In genomic region chr1:21886486-21887215, GRCh38 we compare ENCODE assay signal across 12 cellular contexts.
"Had no signal": no experiment of that assay in that cellular context is flagged by ENCODE, and none has a peak within 500 bp of the region (broad histone marks: within the 10 kb centered on the region; RNA-seq: fewer than 3 reads in every experiment).

No MANE protein-coding gene starts in this region.

- H3K27me3 ChIP-seq: cardiac muscle cell, ovary, transverse colon had no signal

- H3K4me1 Mint-ChIP-seq: stimulated activated memory B cell treated with anti-CD40 and anti-IgM and Interleukin-4, amounts not matched to agents 10 μg/mL and 1 μg/mL and 100 μg/mL, for 72 hours; T-cell had no signal

- H3K36me3 ChIP-seq: ovary had no signal

- H3K4me1 ChIP-seq: transverse colon had no signal

- H3K27ac Mint-ChIP-seq: activated CD8-positive, alpha-beta T cell treated with anti-CD3 and anti-CD28 coated beads for 36 hours; endodermal cell; stimulated activated memory B cell treated with anti-CD40 and anti-IgM and Interleukin-4, amounts not matched to agents 10 μg/mL and 1 μg/mL and 100 μg/mL, for 72 hours; T-cell had no signal

- H3K9me3 ChIP-seq: ovary, transverse colon had no signal

- H3K27ac ChIP-seq: cardiac muscle cell, ovary, transverse colon had no signal

- H3K36me3 Mint-ChIP-seq: stimulated activated memory B cell treated with anti-CD40 and anti-IgM and Interleukin-4, amounts not matched to agents 10 μg/mL and 1 μg/mL and 100 μg/mL, for 72 hours; T-cell had no signal

- DNase-seq: activated CD4-positive, alpha-beta T cell treated with anti-CD3 and anti-CD28 coated beads for 48 hours; activated CD8-positive, alpha-beta T cell treated with anti-CD3 and anti-CD28 coated beads for 36 hours; activated effector memory CD4-positive, alpha-beta T cell treated with Interleukin-2 at 50 U/mL for 16 hours; activated naive CD4-positive, alpha-beta T cell treated with anti-CD3 and anti-CD28 coated beads, Interleukin-2, amount 50 U/mL, for 16 hours; activated T-cell treated with anti-CD3 and anti-CD28 coated beads, Interleukin-2, amount 50 U/mL, for 4 hours; endodermal cell; T-cell; T-helper 9 cell; transverse colon had no signal

- H3K4me3 ChIP-seq: cardiac muscle cell, ovary, transverse colon had no signal

- H3K27me3 Mint-ChIP-seq: activated CD8-positive, alpha-beta T cell treated with anti-CD3 and anti-CD28 coated beads for 36 hours; stimulated activated memory B cell treated with anti-CD40 and anti-IgM and Interleukin-4, amounts not matched to agents 10 μg/mL and 1 μg/mL and 100 μg/mL, for 72 hours; T-cell had no signal

- H3K9me3 Mint-ChIP-seq: activated CD8-positive, alpha-beta T cell treated with anti-CD3 and anti-CD28 coated beads for 36 hours; activated T-cell treated with anti-CD3 and anti-CD28 coated beads, Interleukin-2, amount 50 U/mL, for 4 hours; endodermal cell; stimulated activated memory B cell treated with anti-CD40 and anti-IgM and Interleukin-4, amounts not matched to agents 10 μg/mL and 1 μg/mL and 100 μg/mL, for 72 hours; T-cell had no signal

- H3K4me3 Mint-ChIP-seq: activated CD8-positive, alpha-beta T cell treated with anti-CD3 and anti-CD28 coated beads for 36 hours; activated T-cell treated with anti-CD3 and anti-CD28 coated beads, Interleukin-2, amount 50 U/mL, for 4 hours; endodermal cell; stimulated activated memory B cell treated with anti-CD40 and anti-IgM and Interleukin-4, amounts not matched to agents 10 μg/mL and 1 μg/mL and 100 μg/mL, for 72 hours; T-cell had no signal

- ATAC-seq: activated CD8-positive, alpha-beta T cell treated with anti-CD3 and anti-CD28 coated beads for 36 hours; activated T-cell treated with anti-CD3 and anti-CD28 coated beads, Interleukin-2, amount 50 U/mL, for 4 hours; stimulated activated memory B cell treated with anti-CD40 and anti-IgM and Interleukin-4, amounts not matched to agents 10 μg/mL and 1 μg/mL and 100 μg/mL, for 72 hours; T-cell had no signal
